ENCODE assay signal across 9 cellular contexts in the genomic region with DNA sequence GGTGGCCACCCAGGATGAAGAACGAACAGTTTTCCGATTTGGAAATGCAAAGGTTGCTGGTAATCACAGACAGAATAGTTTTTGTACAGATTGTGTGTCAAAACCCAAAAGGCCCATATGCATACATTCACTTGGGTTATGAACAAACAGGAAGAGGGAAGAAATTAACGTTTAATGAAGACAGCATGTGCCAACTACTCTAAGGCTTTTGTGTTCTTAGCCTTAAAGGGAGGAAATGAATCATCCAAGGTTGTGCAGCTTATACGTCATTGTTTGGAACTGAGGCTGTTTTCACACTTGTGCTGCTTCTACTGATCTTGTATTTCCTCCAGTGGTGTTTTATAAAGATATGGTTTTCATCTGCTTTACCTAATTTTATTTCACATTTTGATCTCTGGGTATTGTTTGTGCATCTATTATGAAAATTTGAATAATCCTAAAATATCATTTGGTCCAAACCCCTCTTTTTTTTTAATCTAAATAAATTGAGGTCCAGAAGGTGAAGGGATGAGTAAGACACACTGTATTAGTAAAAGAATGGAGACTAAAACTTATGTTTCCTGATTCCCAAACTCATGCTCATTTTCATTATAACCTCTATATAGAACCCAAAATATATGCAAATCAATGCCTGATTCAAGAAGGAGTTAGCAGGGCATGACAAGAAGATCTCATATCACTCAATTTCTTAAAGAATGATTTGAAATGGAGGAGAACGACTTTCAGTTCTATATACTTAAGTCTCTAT.
DNase-seq lines count a peak whose midpoint lies in the region; ATAC-seq lines count a peak whose summit lies in the region.
"Had no signal": no experiment of that assay in that cellular context is flagged by ENCODE, and none has a peak within 500 bp of the region (broad histone marks: within the 10 kb centered on the region; RNA-seq: fewer than 3 reads in every experiment).

No MANE protein-coding gene starts in this region.

- H3K36me3 Mint-ChIP-seq in activated T-helper 1 cell treated with anti-CD3 and anti-CD28 coated beads, Interleukin-12 subunit alpha, Interleukin-12 subunit beta, Interleukin-2, Interleukin-4 antibody, amounts not matched to agents 30 ng/mL and 10 ng/mL and 1 ng/mL, durations not matched to agents 14 hours and 24 hours and 36 hours (ENCODE audit: low read depth), result no peaks in the 10 kb centered on the region

- H3K27ac Mint-ChIP-seq in activated T-helper 1 cell treated with anti-CD3 and anti-CD28 coated beads, Interleukin-12 subunit alpha, Interleukin-12 subunit beta, Interleukin-2, Interleukin-4 antibody, amounts not matched to agents 30 ng/mL and 10 ng/mL and 1 ng/mL, durations not matched to agents 14 hours and 24 hours and 36 hours, result no peak overlapping the region

- DNase-seq in COLO829 (ENCODE audit: low spot score) (peak; percentile 61), amniotic stem cell (lab: John Stamatoyannopoulos, UW) (peak; percentile 14), lung microvascular endothelial cell (ENCODE audit: low read depth in 2 of 2) (peak; percentile 49 to 97), epidermal melanocyte (ENCODE audit: insufficient read length, low spot score) (no peak)
- DNase-seq in activated CD4-positive, alpha-beta T cell treated with anti-CD3 and anti-CD28 coated beads, Interleukin-2, amount 50 U/mL, for 48 hours, result no peak
- DNase-seq in activated CD4-positive, alpha-beta T cell treated with anti-CD3 and anti-CD28 coated beads for 48 hours, result no peak
- no peak for DNase-seq in activated T-helper 1 cell treated with anti-CD3 and anti-CD28 coated beads, Interleukin-12 subunit alpha, Interleukin-12 subunit beta, Interleukin-2, Interleukin-4 antibody, amounts not matched to agents 30 ng/mL and 10 ng/mL and 1 ng/mL, durations not matched to agents 14 hours and 24 hours and 36 hours (ENCODE audit: low spot score)
- DNase-seq: NCI-H748 treated with DMSO at 0.1 percent for 48 hours had no signal

- intact Hi-C loops in activated T-helper 1 cell treated with anti-CD3 and anti-CD28 coated beads, Interleukin-12 subunit alpha, Interleukin-12 subunit beta, Interleukin-2, Interleukin-4 antibody, amounts not matched to agents 30 ng/mL and 10 ng/mL and 1 ng/mL, durations not matched to agents 14 hours and 24 hours and 36 hours (cut with micrococcal nuclease), result no loop called here

- H3K9me3 Mint-ChIP-seq in activated T-helper 1 cell treated with anti-CD3 and anti-CD28 coated beads, Interleukin-12 subunit alpha, Interleukin-12 subunit beta, Interleukin-2, Interleukin-4 antibody, amounts not matched to agents 30 ng/mL and 10 ng/mL and 1 ng/mL, durations not matched to agents 14 hours and 24 hours and 36 hours, result no peaks in the 10 kb centered on the region

- no peaks in the 10 kb centered on the region for H3K27me3 Mint-ChIP-seq in activated T-helper 1 cell treated with anti-CD3 and anti-CD28 coated beads, Interleukin-12 subunit alpha, Interleukin-12 subunit beta, Interleukin-2, Interleukin-4 antibody, amounts not matched to agents 30 ng/mL and 10 ng/mL and 1 ng/mL, durations not matched to agents 14 hours and 24 hours and 36 hours (ENCODE audit: insufficient read depth)

- ATAC-seq in HG03432 (IDR thresholded peaks at IDR 0.05; ENCODE audit: unreplicated experiment), result peak; percentile 70

- no peaks in the 10 kb centered on the region for H3K4me1 Mint-ChIP-seq in activated T-helper 1 cell treated with anti-CD3 and anti-CD28 coated beads, Interleukin-12 subunit alpha, Interleukin-12 subunit beta, Interleukin-2, Interleukin-4 antibody, amounts not matched to agents 30 ng/mL and 10 ng/mL and 1 ng/mL, durations not matched to agents 14 hours and 24 hours and 36 hours (ENCODE audit: low read depth)

- H3K4me3 Mint-ChIP-seq in activated T-helper 1 cell treated with anti-CD3 and anti-CD28 coated beads, Interleukin-12 subunit alpha, Interleukin-12 subunit beta, Interleukin-2, Interleukin-4 antibody, amounts not matched to agents 30 ng/mL and 10 ng/mL and 1 ng/mL, durations not matched to agents 14 hours and 24 hours and 36 hours, result no peak overlapping the region

Comparison
In these comparisons a context has a peak if more than half of its experiments do, and no peak if none do; other contexts are left out.
1. DNase-seq: peak in COLO829 (single experiment), amniotic stem cell (single experiment) and lung microvascular endothelial cell (2 of 2); none in activated CD4-positive, alpha-beta T cell treated with anti-CD3 and anti-CD28 coated beads, Interleukin-2, amount 50 U/mL, for 48 hours (0 of 2), activated CD4-positive, alpha-beta T cell treated with anti-CD3 and anti-CD28 coated beads for 48 hours (single experiment), epidermal melanocyte (single experiment) and activated T-helper 1 cell treated with anti-CD3 and anti-CD28 coated beads, Interleukin-12 subunit alpha, Interleukin-12 subunit beta, Interleukin-2, Interleukin-4 antibody, amounts not matched to agents 30 ng/mL and 10 ng/mL and 1 ng/mL, durations not matched to agents 14 hours and 24 hours and 36 hours (single experiment).